Comparison of ENCODE assay signal across 1 cellular context in genomic region chr7:155296788-155297516, GRCh38.
TF ChIP-seq lines count a peak whose summit lies in the region.

No MANE protein-coding gene starts in this region.

TF ChIP-seq in K562, 482 proteins besides CTCF, POLR2A, EP300 and RAD21 (continued from another document and continues in another):
- peak; percentile 64; the same call in 1 of the 2 replicates for TF ChIP-seq RREB1 (CRISPR knock-in tag; IDR thresholded peaks at IDR 0.05)
- peak; percentile 74; the same call in 1 of the 2 replicates for TF ChIP-seq GATAD2A (IDR thresholded peaks at IDR 0.05)
- TF ChIP-seq CREB3 (tag; conservative IDR thresholded peaks at IDR 0.05; ENCODE audit: low read depth) = 0 out of 2 replicates have a peak, but pooled peaks have one; percentile 24
- no peak for TF ChIP-seq ZBTB43 (CRISPR knock-in tag; IDR thresholded peaks at IDR 0.05)
- 0 out of 2 replicates have a peak, but pooled peaks have one; percentile 29 for TF ChIP-seq ERF (CRISPR knock-in tag; IDR thresholded peaks at IDR 0.05)
- TF ChIP-seq MITF (IDR thresholded peaks at IDR 0.05) = 0 out of 2 replicates have a peak, but pooled peaks have one; percentile 37
- TF ChIP-seq RHOXF2B (CRISPR knock-in tag; conservative IDR thresholded peaks at IDR 0.05) = peak; percentile 64; the same call in 1 of the 2 replicates
- TF ChIP-seq E2F1 (CRISPR knock-in tag; IDR thresholded peaks at IDR 0.05) = peak; percentile 19; the same call in 1 of the 2 replicates
- no peak for TF ChIP-seq CLOCK (CRISPR knock-in tag; IDR thresholded peaks at IDR 0.05; ENCODE audit: borderline replicate concordance)
- TF ChIP-seq ZEB2 (IDR thresholded peaks at IDR 0.05) = no peak; the same call in 1 of the 2 replicates
- peak; percentile 8 for TF ChIP-seq NUFIP1 (IDR thresholded peaks at IDR 0.05; ENCODE audit: partially characterized antibody)
- TF ChIP-seq GABPB2 (CRISPR knock-in tag; conservative IDR thresholded peaks at IDR 0.05) = peak; percentile 14; the same call in 1 of the 2 replicates
- TF ChIP-seq PML (IDR thresholded peaks at IDR 0.05; ENCODE audit: low read length) = peak; percentile 52
- TF ChIP-seq MAZ (CRISPR knock-in tag; conservative IDR thresholded peaks at IDR 0.05 in 1 of 2, IDR thresholded peaks at IDR 0.05 in 1 of 2) = peak; percentile 37 to 68; a peak in 2 of 4 replicates
- no peak for TF ChIP-seq IFI16 (CRISPR knock-in tag; IDR thresholded peaks at IDR 0.05)
- peak; percentile 79; the same call in 1 of the 2 replicates for TF ChIP-seq ZNF764 (CRISPR knock-in tag; IDR thresholded peaks at IDR 0.05; ENCODE audit: low read depth)
- TF ChIP-seq RBBP5 (IDR thresholded peaks at IDR 0.05; ENCODE audit: borderline replicate concordance, insufficient read depth, low read length, poor library complexity, severe bottlenecking) = peak; percentile 12
- TF ChIP-seq PBX2 (CRISPR knock-in tag; IDR thresholded peaks at IDR 0.05; ENCODE audit: low read depth) = no peak
- TF ChIP-seq PBX2 (tag; conservative IDR thresholded peaks at IDR 0.05; ENCODE audit: low read depth) = no peak
- TF ChIP-seq KDM2B (CRISPR knock-in tag; IDR thresholded peaks at IDR 0.05) = peak; percentile 12; the same call in 1 of the 2 replicates
- peak; percentile 83; the same call in 1 of the 2 replicates for TF ChIP-seq NR1H2 (CRISPR knock-in tag; IDR thresholded peaks at IDR 0.05)
